ENCODE assay signal across 8 cellular contexts in genomic region chr16:71367243-71367976, GRCh38. TPM values are rescaled to one million over a fixed set of nuclear protein-coding genes. Genes with fewer than 3 reads are reported as not detected.
DNase-seq lines count a peak whose midpoint lies in the region; ATAC-seq and TF ChIP-seq lines count a peak whose summit lies in the region.

No MANE protein-coding gene starts in this region.

- no peaks in the 10 kb centered on the region for H3K36me3 Mint-ChIP-seq in CD8-positive, alpha-beta memory T cell

- no peaks in the 10 kb centered on the region for H3K9me3 ChIP-seq in CD8-positive, alpha-beta memory T cell (ENCODE audit: low read length)

- peak; percentile 86 for TF ChIP-seq CTCF in GM12874 (IDR thresholded peaks at IDR 0.05; ENCODE audit: insufficient read depth, low read depth, low read length)

- no peaks in the 10 kb centered on the region for H3K36me3 ChIP-seq in CD8-positive, alpha-beta memory T cell (ENCODE audit: insufficient read depth, low read length)

- DNase-seq in AML-193 (lab: John Stamatoyannopoulos, UW) (peak; percentile 4 to 20), NCI-H1092 (lab: John Stamatoyannopoulos, UW) (peak; percentile 27), left ventricle myocardium superior (peak; percentile 39)
- DNase-seq in activated CD4-positive, alpha-beta T cell treated with anti-CD3 and anti-CD28 coated beads, Interleukin-2, amount 50 U/mL, for 48 hours, result peak; percentile 50 to 56
- DNase-seq in stimulated activated CD4-positive, alpha-beta T cell treated with anti-CD3 and anti-CD28 coated beads, TNF-alpha, amount 100 ng/mL, for 48 hours (ENCODE audit: low read depth in 3 of 3), result peak; percentile 13 to 31 (median 15)
- no peak for DNase-seq in CD8-positive, alpha-beta memory T cell

- no peak overlapping the region for H3K4me3 Mint-ChIP-seq in CD8-positive, alpha-beta memory T cell

- no peak overlapping the region for H3K27ac Mint-ChIP-seq in CD8-positive, alpha-beta memory T cell

- peaks cover 19 to 48% of the 10 kb centered on the region in 2 donors for H3K27me3 Mint-ChIP-seq in CD8-positive, alpha-beta memory T cell

- CTCF ChIA-PET in CD8-positive, alpha-beta memory T cell (lab: Charles Lee), result no interaction called here

- POLR2A ChIA-PET in CD8-positive, alpha-beta memory T cell (lab: Charles Lee), result no interaction called here

- H3K4me1 Mint-ChIP-seq in CD8-positive, alpha-beta memory T cell, result peaks cover 0 to 4% (median 1%) of the 10 kb centered on the region in 3 donors

- no peak overlapping the region for H3K4me3 ChIP-seq in CD8-positive, alpha-beta memory T cell (ENCODE audit: low read length)

- H3K4me1 ChIP-seq in CD8-positive, alpha-beta memory T cell (ENCODE audit: insufficient read depth, low read length), result no peaks in the 10 kb centered on the region

- no peaks in the 10 kb centered on the region for H3K9me3 Mint-ChIP-seq in CD8-positive, alpha-beta memory T cell

- intact Hi-C loops in left ventricle myocardium superior (cut with micrococcal nuclease), result no loop called here

- no peaks in the 10 kb centered on the region for H3K27me3 ChIP-seq in CD8-positive, alpha-beta memory T cell (ENCODE audit: insufficient read depth, low read length, poor library complexity, severe bottlenecking)

- no peak for ATAC-seq in left ventricle myocardium superior
- no peak for ATAC-seq in GM18519 (IDR thresholded peaks at IDR 0.05; ENCODE audit: low FRiP score, unreplicated experiment)

- no peak overlapping the region for H3K27ac ChIP-seq in CD8-positive, alpha-beta memory T cell (ENCODE audit: low read depth, low read length)

RNA-seq across cellular contexts. Expression of gene CALB2, which starts 8.9 kb away (rescaled TPM):
- 1.6 TPM for total RNA-seq in left ventricle myocardium superior
- total RNA-seq in CD8-positive, alpha-beta memory T cell, result not detected
- not detected for polyA plus RNA-seq in CD8-positive, alpha-beta memory T cell

Comparison
In these comparisons a context has a peak if more than half of its experiments do, and no peak if none do; other contexts are left out.
1. DNase-seq: peak in AML-193 (2 of 2), NCI-H1092 (single experiment), activated CD4-positive, alpha-beta T cell treated with anti-CD3 and anti-CD28 coated beads, Interleukin-2, amount 50 U/mL, for 48 hours (2 of 2), left ventricle myocardium superior (single experiment) and stimulated activated CD4-positive, alpha-beta T cell treated with anti-CD3 and anti-CD28 coated beads, TNF-alpha, amount 100 ng/mL, for 48 hours (3 of 3); none in CD8-positive, alpha-beta memory T cell (0 of 5).